ENCODE assay signal across 23 cellular contexts in genomic region chr9:112312139-112312538, GRCh38. TPM values are rescaled to one million over a fixed set of nuclear protein-coding genes. Genes with fewer than 3 reads are reported as not detected.
DNase-seq lines count a peak whose midpoint lies in the region; ATAC-seq, FAIRE-seq and TF ChIP-seq lines count a peak whose summit lies in the region.
"Had no signal": no experiment of that assay in that cellular context is flagged by ENCODE, and none has a peak within 500 bp of the region (broad histone marks: within the 10 kb centered on the region; RNA-seq: fewer than 3 reads in every experiment).

No MANE protein-coding gene starts in this region.

- H3K4me3 ChIP-seq in HEK293 (ENCODE audit: low read depth, low read length): no peak overlapping the region
- no peak overlapping the region for H3K4me3 ChIP-seq in K562
- H3K4me3 ChIP-seq in trophoblast cell (ENCODE audit: low read depth, low read length): no peak overlapping the region
- H3K4me3 ChIP-seq in BE2C (ENCODE audit: low read depth, low read length): no peak overlapping the region
- H3K4me3 ChIP-seq: GM23338 had no signal

- H4K12ac ChIP-seq in trophoblast cell (ENCODE audit: low read depth, low read length): no peak overlapping the region

- CTCF ChIA-PET in HEK293 (lab: Yijun Ruan, JAX): no interaction called here
- CTCF ChIA-PET in K562 (lab: Yijun Ruan, JAX; ENCODE audit: low intra/inter-chr PET ratio): no interaction called here

- POLR2A ChIA-PET in HEK293 (lab: Yijun Ruan, JAX): no interaction called here
- POLR2A ChIA-PET in K562 (lab: Yijun Ruan, JAX): interaction anchor here (1.3 kb wide), 1 partner anchor 10 kb away, joined by 3 read pairs; no protein-coding TSS in a partner anchor

- H3K14ac ChIP-seq in trophoblast cell (ENCODE audit: low read length): no peak overlapping the region

- no peak overlapping the region for H3K18ac ChIP-seq in trophoblast cell (ENCODE audit: low read length)

- WGBS in K562 (ENCODE audit: insufficient coverage, low coverage, missing lambda C conversion rate): 88% methylated on average over 5 of the region's 7 CpGs
- WGBS in trophoblast cell (ENCODE audit: extremely low coverage, insufficient coverage, insufficient read length): no CpG with 5 or more reads among the region's 7 CpGs

- no peak overlapping the region for H2AFZ ChIP-seq in K562 (ENCODE audit: low read depth, low read length)
- H2AFZ ChIP-seq in trophoblast cell (ENCODE audit: insufficient read depth, low read length, poor library complexity): no peak overlapping the region
- H2AFZ ChIP-seq: GM23338 had no signal

- H4K20me1 ChIP-seq in K562 (replicated peaks; ENCODE audit: control insufficient read depth, insufficient read depth, low read length): peaks cover 3% of the 10 kb centered on the region; the same call in 1 of the 2 replicates

- H3K79me2 ChIP-seq in K562 (ENCODE audit: control insufficient read depth, insufficient read depth, low read length) (peaks cover 98% of the 10 kb centered on the region), trophoblast cell (ENCODE audit: control insufficient read depth, insufficient read depth, low read length, poor library complexity) (peaks cover 15% of the 10 kb centered on the region)

- TF ChIP-seq CTCF in HEK293 (tag by site-specific recombination; IDR thresholded peaks at IDR 0.05) (no peak), K562 (IDR thresholded peaks at IDR 0.05 in 2 of 3, conservative IDR thresholded peaks at IDR 0.05 in 1 of 3; ENCODE audit: insufficient read depth in 2 of 3, low read depth in 1 of 3, low read length in 3 of 3) (no peak), BE2C (IDR thresholded peaks at IDR 0.05; ENCODE audit: low read depth, low read length) (no peak), glutamatergic neuron (IDR thresholded peaks at IDR 0.05; ENCODE audit: partially characterized antibody, unreplicated experiment) (no peak)

- H3K4me1 ChIP-seq in HEK293 (ENCODE audit: control insufficient read depth, insufficient read depth, low read length) (no peaks in the 10 kb centered on the region), K562 (replicated peaks in 1 of 2; ENCODE audit: control insufficient read depth in 2 of 2, insufficient read depth in 2 of 2, low read length in 2 of 2) (peaks cover 21 to 41% of the 10 kb centered on the region in 2 experiments), trophoblast cell (ENCODE audit: control insufficient read depth in 1 of 2, insufficient read depth in 2 of 2, low read length in 2 of 2) (peaks cover 0 to 2% of the 10 kb centered on the region in 2 experiments), BE2C (no peaks in the 10 kb centered on the region)

- H3K4ac ChIP-seq in trophoblast cell (ENCODE audit: low read depth, low read length): peak overlapping the region; percentile 72

- no peaks in the 10 kb centered on the region for H3K9me3 Mint-ChIP-seq in stimulated activated naive B cell treated with anti-CD40 and anti-IgM and Interleukin-4, amounts not matched to agents 10 μg/mL and 1 μg/mL and 100 μg/mL, for 72 hours
- H3K9me3 Mint-ChIP-seq in glutamatergic neuron (ENCODE audit: unreplicated experiment): no peaks in the 10 kb centered on the region
- H3K9me3 Mint-ChIP-seq: CD4-positive, alpha-beta memory T cell; GM23338; H9; HFFc6 had no signal

- no peak overlapping the region for H2BK5ac ChIP-seq in trophoblast cell (ENCODE audit: low read depth, low read length, poor library complexity)

- no peak for TF ChIP-seq EP300 in K562 (IDR thresholded peaks at IDR 0.05; ENCODE audit: low read length)

- H3K4me3 Mint-ChIP-seq in stimulated activated naive B cell treated with anti-CD40 and anti-IgM and Interleukin-4, amounts not matched to agents 10 μg/mL and 1 μg/mL and 100 μg/mL, for 72 hours: no peak overlapping the region
- no peak overlapping the region for H3K4me3 Mint-ChIP-seq in glutamatergic neuron (ENCODE audit: unreplicated experiment)
- H3K4me3 Mint-ChIP-seq: GM23338, H9, HFFc6 had no signal

- in situ Hi-C loops in K562 (cut with MboI): no loop called here

- no peaks in the 10 kb centered on the region for H3K27me3 Mint-ChIP-seq in stimulated activated naive B cell treated with anti-CD40 and anti-IgM and Interleukin-4, amounts not matched to agents 10 μg/mL and 1 μg/mL and 100 μg/mL, for 72 hours
- H3K27me3 Mint-ChIP-seq in glutamatergic neuron (ENCODE audit: unreplicated experiment): peaks cover 1% of the 10 kb centered on the region
- H3K27me3 Mint-ChIP-seq: CD4-positive, alpha-beta memory T cell had no signal

- TF ChIP-seq RAD21 in K562 (CRISPR knock-in tag; conservative IDR thresholded peaks at IDR 0.05 in 1 of 2, IDR thresholded peaks at IDR 0.05 in 1 of 2): no peak

- TF ChIP-seq POLR2A in K562 (conservative IDR thresholded peaks at IDR 0.05): no peak

- no peak overlapping the region for H3K27ac ChIP-seq in HEK293 (ENCODE audit: extremely low read depth, low read depth, low read length)
- no peak overlapping the region for H3K27ac ChIP-seq in K562 (ENCODE audit: extremely low read depth, low read depth, low read length)
- H3K27ac ChIP-seq in trophoblast cell (ENCODE audit: low read depth, low read length): no peak overlapping the region
- H3K27ac ChIP-seq: 22Rv1 had no signal

- no peaks in the 10 kb centered on the region for H3K27me3 ChIP-seq in K562 (ENCODE audit: control insufficient read depth in 2 of 2, insufficient read depth in 2 of 2, low read length in 2 of 2)
- H3K27me3 ChIP-seq in trophoblast cell (ENCODE audit: insufficient read depth, low read length): no peaks in the 10 kb centered on the region
- no peaks in the 10 kb centered on the region for H3K27me3 ChIP-seq in BE2C

- H3K9me3 ChIP-seq in HEK293 (ENCODE audit: control insufficient read depth, insufficient read depth, low read depth, low read length) (no peaks in the 10 kb centered on the region), K562 (replicated peaks; ENCODE audit: control insufficient read depth, insufficient read depth, low read depth, low read length) (no peaks in the 10 kb centered on the region), trophoblast cell (ENCODE audit: insufficient read depth, low read depth, low read length) (no peaks in the 10 kb centered on the region), BE2C (no peaks in the 10 kb centered on the region)

- H4K91ac ChIP-seq in trophoblast cell (ENCODE audit: low read depth, low read length): no peak overlapping the region

- no peaks in the 10 kb centered on the region for H3K9me1 ChIP-seq in K562 (ENCODE audit: control insufficient read depth, insufficient read depth, low read length)

- H2BK120ac ChIP-seq in trophoblast cell (ENCODE audit: insufficient read depth, low read length, poor library complexity): no peak overlapping the region

- no peak for ATAC-seq in K562
- ATAC-seq in stimulated activated naive B cell treated with anti-CD40 and anti-IgM and Interleukin-4, amounts not matched to agents 10 μg/mL and 1 μg/mL and 100 μg/mL, for 72 hours (replicated peaks): no peak
- ATAC-seq: GM23338, HCT116 had no signal

- peaks cover 0 to 23% of the 10 kb centered on the region in 2 donors for H3K36me3 Mint-ChIP-seq in stimulated activated naive B cell treated with anti-CD40 and anti-IgM and Interleukin-4, amounts not matched to agents 10 μg/mL and 1 μg/mL and 100 μg/mL, for 72 hours
- no peaks in the 10 kb centered on the region for H3K36me3 Mint-ChIP-seq in glutamatergic neuron (ENCODE audit: unreplicated experiment)

- no peak overlapping the region for H3K27ac Mint-ChIP-seq in stimulated activated naive B cell treated with anti-CD40 and anti-IgM and Interleukin-4, amounts not matched to agents 10 μg/mL and 1 μg/mL and 100 μg/mL, for 72 hours
- H3K27ac Mint-ChIP-seq in glutamatergic neuron (ENCODE audit: unreplicated experiment): no peak overlapping the region
- H3K27ac Mint-ChIP-seq: GM23338, HFFc6 had no signal

- no peaks in the 10 kb centered on the region for H3K79me1 ChIP-seq in trophoblast cell (ENCODE audit: low read length)

- no peak overlapping the region for H2BK12ac ChIP-seq in trophoblast cell (ENCODE audit: low read length)

- intact Hi-C loops in K562 (cut with micrococcal nuclease): loop anchor here (5.0 to 10.0 kb wide), 2 partner anchors 63 to 140 kb away; no protein-coding TSS in a partner anchor

- peaks cover 19 to 48% of the 10 kb centered on the region in 2 donors for H3K4me1 Mint-ChIP-seq in stimulated activated naive B cell treated with anti-CD40 and anti-IgM and Interleukin-4, amounts not matched to agents 10 μg/mL and 1 μg/mL and 100 μg/mL, for 72 hours
- H3K4me1 Mint-ChIP-seq in glutamatergic neuron (ENCODE audit: low read depth, unreplicated experiment): peaks cover 6% of the 10 kb centered on the region

- no TSS peak for BruUV-seq in K562 (replicated peaks; lab: Mats Ljungman, UMichigan)

- H2AK5ac ChIP-seq in trophoblast cell (ENCODE audit: low read length): no peak overlapping the region

- H3K36me3 ChIP-seq in HEK293 (ENCODE audit: control insufficient read depth in 2 of 2, insufficient read depth in 1 of 2, low read length in 2 of 2) (no peaks in the 10 kb centered on the region), K562 (ENCODE audit: control insufficient read depth, insufficient read depth, low read length) (peaks cover 19% of the 10 kb centered on the region; the same call in 2 of the 3 replicates), trophoblast cell (ENCODE audit: control insufficient read depth in 1 of 2, insufficient read depth in 2 of 2, low read length in 2 of 2) (peaks cover 2 to 3% of the 10 kb centered on the region in 2 experiments), BE2C (no peaks in the 10 kb centered on the region)

- H4K8ac ChIP-seq in trophoblast cell (ENCODE audit: low read depth, low read length): no peak overlapping the region

- FAIRE-seq in K562 (lab: Jason Lieb, UNC): no peak
- FAIRE-seq: A204.1, GM18507 had no signal

- H3K9ac ChIP-seq in K562 (ENCODE audit: insufficient read depth in 1 of 2, low read depth in 2 of 2, low read length in 2 of 2) (no peak overlapping the region), trophoblast cell (ENCODE audit: low read length) (no peak overlapping the region)

- DNase-seq in NCI-H82 (lab: John Stamatoyannopoulos, UW) (peak; percentile 6), NCI-H82 treated with DMSO at 0.1 percent for 48 hours (lab: John Stamatoyannopoulos, UW; ENCODE audit: unreplicated experiment) (no peak), K562 (ENCODE audit: extremely low read depth in 1 of 4, low spot score in 3 of 4) (no peak), trophoblast cell (no peak), BE2C (no peak), glutamatergic neuron (no peak)
- no peak for DNase-seq in stimulated activated naive B cell treated with anti-CD40 and anti-IgM and Interleukin-4, amounts not matched to agents 10 μg/mL and 1 μg/mL and 100 μg/mL, for 72 hours
- DNase-seq: AML-193; C1 segment of cervical spinal cord; Calu3; CD4-positive, alpha-beta memory T cell; COR-L47; DMS53; DMS79 treated with DMSO at 0.1 percent for 48 hours; GF-D8; H9; HFFc6 had no signal

- no peak overlapping the region for H3K23ac ChIP-seq in trophoblast cell (ENCODE audit: low read length)

- H3K4me2 ChIP-seq in K562 (ENCODE audit: insufficient read depth, low read length): no peak overlapping the region
- no peak overlapping the region for H3K4me2 ChIP-seq in trophoblast cell (ENCODE audit: low read length)
- H3K4me2 ChIP-seq: GM23338 had no signal

RNA-seq across cellular contexts. Expression of gene PTBP3, which starts 21.3 kb away (rescaled TPM):
- 83.3 and 94.4 TPM in 2 replicates for total RNA-seq in K562 (2011; cell fraction: chromatin; rRNA removed; ENCODE audit: low replicate concordance)
- 15.2 and 20.9 TPM in 2 replicates for total RNA-seq in K562 (2011; cell fraction: nucleolus; rRNA removed)
- 43.6 and 84.2 TPM in 2 replicates for total RNA-seq in K562 (2011; cell fraction: nucleoplasm; rRNA removed)
- total RNA-seq in K562 (2014; rRNA removed): 36.9 and 44.4 TPM in 2 replicates
- total RNA-seq in K562 (2014; rRNA removed; fragmentation: Illumina TruSeq; extraction: Trizol): 83.5 and 93.8 TPM in 2 replicates
- 71.3 and 77.1 TPM in 2 replicates for total RNA-seq in K562 (2015; rRNA removed; fragmentation: Illumina TruSeq; extraction: Trizol)
- total RNA-seq in K562 (2021): 109 and 116 TPM in 2 replicates
- polyA plus RNA-seq in K562 (2011; rRNA removed): 132 and 151 TPM in 2 replicates
- 122 and 173 TPM in 2 replicates for polyA plus RNA-seq in K562 (2011; cell fraction: cytosol; rRNA removed)
- 54.8 and 78.5 TPM in 2 replicates for polyA plus RNA-seq in K562 (2011; cell fraction: nucleus; rRNA removed)
- 34.5 and 35.0 TPM in 2 replicates for polyA plus RNA-seq in K562 (2012)
- polyA plus RNA-seq in K562 (2014; fragmentation: Illumina TruSeq; extraction: Trizol): 60.3 and 68.0 TPM in 2 replicates
- polyA plus RNA-seq in K562 (2014; fragmentation: Nextera tagmentation; extraction: Ambion mirVana): 10 to 100 TPM; 22.4 to 26.7 TPM
- 42.0 and 45.5 TPM in 2 replicates for polyA plus RNA-seq in K562 (2014; rRNA removed)
- polyA minus RNA-seq in K562 (2011; rRNA and poly(A)+ RNA removed): 252 and 271 TPM in 2 replicates
- polyA minus RNA-seq in K562 (2011; cell fraction: cytosol; rRNA and poly(A)+ RNA removed): 85.2 and 87.1 TPM in 2 replicates
- polyA minus RNA-seq in K562 (2011; cell fraction: nucleus; rRNA and poly(A)+ RNA removed): 22.9 and 43.9 TPM in 2 replicates
- polyA plus RNA-seq in trophoblast cell (2013): 64.1 and 68.0 TPM in 2 replicates
- polyA plus RNA-seq in BE2C (2012; ENCODE audit: insufficient read depth, insufficient read length, low read depth): 3.9 TPM
- total RNA-seq in glutamatergic neuron (ENCODE audit: unreplicated experiment): 48.6 TPM
